1 cellular context compared by ENCODE assay signal in genomic region chr14:49977126-49977841, GRCh38.
TF ChIP-seq lines count a peak whose summit lies in the region.

No MANE protein-coding gene starts in this region.

TF ChIP-seq in GM12878, 131 proteins besides CTCF, POLR2A, EP300 and RAD21 (continued from another document and continues in another):
- no peak for TF ChIP-seq SKIL (IDR thresholded peaks at IDR 0.05; ENCODE audit: low read depth, poor library complexity, severe bottlenecking)
- TF ChIP-seq PML (IDR thresholded peaks at IDR 0.05; ENCODE audit: low read length): no peak
- no peak for TF ChIP-seq PBX3 (IDR thresholded peaks at IDR 0.05; ENCODE audit: insufficient replicate concordance, low read depth, low read length)
- no peak for TF ChIP-seq ZNF384 (IDR thresholded peaks at IDR 0.05; ENCODE audit: borderline replicate concordance, low read depth, low read length)
- TF ChIP-seq POLR2AphosphoS2 (IDR thresholded peaks at IDR 0.05; ENCODE audit: low read depth, low read length): no peak
- no peak for TF ChIP-seq TCF7 (IDR thresholded peaks at IDR 0.05; ENCODE audit: borderline replicate concordance)
- no peak for TF ChIP-seq LARP7 (IDR thresholded peaks at IDR 0.05)
- no peak for TF ChIP-seq HDAC2 (IDR thresholded peaks at IDR 0.05)
- TF ChIP-seq POLR2AphosphoS5 (IDR thresholded peaks at IDR 0.05; ENCODE audit: low read length): no peak; the same call in 1 of the 2 replicates
- no peak for TF ChIP-seq WRNIP1 (IDR thresholded peaks at IDR 0.05; ENCODE audit: borderline replicate concordance, low read depth, low read length)
- no peak for TF ChIP-seq KDM1A (IDR thresholded peaks at IDR 0.05; ENCODE audit: borderline replicate concordance)
- TF ChIP-seq IRF3 (IDR thresholded peaks at IDR 0.05): no peak
- no peak for TF ChIP-seq GATAD2B (conservative IDR thresholded peaks at IDR 0.05; ENCODE audit: low read depth)
- no peak for TF ChIP-seq HSF1 (IDR thresholded peaks at IDR 0.05; ENCODE audit: low read depth, low read length)
- no peak for TF ChIP-seq ATF7 (IDR thresholded peaks at IDR 0.05; ENCODE audit: low read depth)
- no peak for TF ChIP-seq SUPT20H (IDR thresholded peaks at IDR 0.05; ENCODE audit: borderline replicate concordance, control insufficient read depth, low read depth, low read length)
- 0 out of 2 replicates have a peak, but pooled peaks have one; percentile 27 for TF ChIP-seq MLLT1 (IDR thresholded peaks at IDR 0.05)
- TF ChIP-seq CBX3 (IDR thresholded peaks at IDR 0.05; ENCODE audit: borderline replicate concordance, low read depth): no peak
- TF ChIP-seq SIX5 (IDR thresholded peaks at IDR 0.05; ENCODE audit: low read depth, low read length, severe bottlenecking): no peak
- no peak for TF ChIP-seq GABPA (IDR thresholded peaks at IDR 0.05; ENCODE audit: low read depth)
- TF ChIP-seq NFIC (IDR thresholded peaks at IDR 0.05; ENCODE audit: low read depth, low read length): peak; percentile 33; the same call in 1 of the 2 replicates
- TF ChIP-seq ZBED1 (IDR thresholded peaks at IDR 0.05; ENCODE audit: borderline replicate concordance): no peak
- no peak for TF ChIP-seq NRF1 (conservative IDR thresholded peaks at IDR 0.05; ENCODE audit: low read depth, low read length)
- TF ChIP-seq PRDM15 (CRISPR knock-in tag; IDR thresholded peaks at IDR 0.05): no peak
- TF ChIP-seq MYB (IDR thresholded peaks at IDR 0.05; ENCODE audit: borderline replicate concordance, low read depth, low read length): no peak
- no peak for TF ChIP-seq EGR1 (IDR thresholded peaks at IDR 0.05; ENCODE audit: borderline replicate concordance in 1 of 2, low read depth in 2 of 2, low read length in 2 of 2)
- TF ChIP-seq SREBF1 (IDR thresholded peaks at IDR 0.05; ENCODE audit: low read length): no peak
- no peak for TF ChIP-seq FOS (IDR thresholded peaks at IDR 0.05; ENCODE audit: borderline replicate concordance, extremely low read depth, insufficient read length)
- no peak for TF ChIP-seq CHD2 (IDR thresholded peaks at IDR 0.05; ENCODE audit: borderline replicate concordance, low read depth, low read length)
- TF ChIP-seq RFX5 (IDR thresholded peaks at IDR 0.05; ENCODE audit: low read depth, low read length): no peak
- TF ChIP-seq NFXL1 (IDR thresholded peaks at IDR 0.05; ENCODE audit: borderline replicate concordance): no peak
- TF ChIP-seq PAX5 (IDR thresholded peaks at IDR 0.05; ENCODE audit: borderline replicate concordance, low read depth, low read length): no peak
- no peak for TF ChIP-seq SMARCA5 (IDR thresholded peaks at IDR 0.05)
- peak; percentile 47; the same call in 1 of the 2 replicates for TF ChIP-seq BACH1 (IDR thresholded peaks at IDR 0.05; ENCODE audit: borderline replicate concordance)
- no peak; the same call in 1 of the 2 replicates for TF ChIP-seq ZNF592 (IDR thresholded peaks at IDR 0.05)
- no peak for TF ChIP-seq DPF2 (IDR thresholded peaks at IDR 0.05)
- no peak for TF ChIP-seq SP1 (IDR thresholded peaks at IDR 0.05; ENCODE audit: low read depth, low read length)
- no peak for TF ChIP-seq JUND (IDR thresholded peaks at IDR 0.05; ENCODE audit: low read depth, low read length)
- TF ChIP-seq MEF2B (IDR thresholded peaks at IDR 0.05; ENCODE audit: partially characterized antibody, poor library complexity, severe bottlenecking): no peak
- TF ChIP-seq BCLAF1 (IDR thresholded peaks at IDR 0.05): no peak
- no peak for TF ChIP-seq USF1 (IDR thresholded peaks at IDR 0.05; ENCODE audit: borderline replicate concordance, extremely low read length, insufficient read depth, low read depth, low read length)
